ENCODE assay signal across 8 cellular contexts in genomic region chr10:75234017-75234682, GRCh38. TPM values are rescaled to one million over a fixed set of nuclear protein-coding genes. Genes with fewer than 3 reads are reported as not detected.
A peak's percentile ranks its signal among the peaks of the same experiment; 100 is the strongest.
DNase-seq lines count a peak whose midpoint lies in the region; ATAC-seq and TF ChIP-seq lines count a peak whose summit lies in the region.

No MANE protein-coding gene starts in this region.

- peaks cover 8% of the 10 kb centered on the region for H3K27me3 ChIP-seq in ectodermal cell (ENCODE audit: control insufficient read depth, insufficient read depth, low read length, poor library complexity, severe bottlenecking)

- no peak for TF ChIP-seq CTCF in AG10803 (conservative IDR thresholded peaks at IDR 0.05; ENCODE audit: low read length)

- peak; percentile 85 for DNase-seq in AG10803 (ENCODE audit: low read depth)
- DNase-seq in GM19238 (ENCODE audit: insufficient read length, low spot score), result peak; percentile 88
- peak; percentile 94 for DNase-seq in NCI-H82 (lab: John Stamatoyannopoulos, UW)
- DNase-seq in activated CD8-positive, alpha-beta memory T cell treated with anti-CD3 and anti-CD28 coated beads for 1 hour (ENCODE audit: extremely low read depth in 1 of 2, low read depth in 1 of 2), result peak; percentile 91 to 98
- peak; percentile 84 to 92 for DNase-seq in lung microvascular endothelial cell (ENCODE audit: low read depth in 2 of 2)
- peak; percentile 96 to 98 (median 97) for DNase-seq in stimulated activated CD4-positive, alpha-beta T cell treated with anti-CD3 and anti-CD28 coated beads, TNF-alpha, amount 100 ng/mL, for 4 hours (ENCODE audit: low read depth in 3 of 3)

- H3K9me3 ChIP-seq in ectodermal cell (ENCODE audit: control insufficient read depth, low read length), result no peaks in the 10 kb centered on the region

- ATAC-seq in HG03432 (IDR thresholded peaks at IDR 0.05; ENCODE audit: unreplicated experiment), result peak; percentile 54

- WGBS in ectodermal cell, 2 experiments, result 2% methylated on average over 48 of the region's 48 CpGs

- H3K4me3 ChIP-seq in AG10803 (ENCODE audit: low read length) (peak overlapping the region; percentile 68), ectodermal cell (ENCODE audit: insufficient read depth, low read depth, low read length) (peak overlapping the region; percentile 38)

- no peaks in the 10 kb centered on the region for H3K4me1 ChIP-seq in ectodermal cell (ENCODE audit: control insufficient read depth, insufficient read depth, low read length)

- H3K36me3 ChIP-seq in ectodermal cell (ENCODE audit: control insufficient read depth, insufficient read depth, low read length), result peaks cover 14% of the 10 kb centered on the region

- no peak overlapping the region for H3K27ac ChIP-seq in ectodermal cell (ENCODE audit: insufficient read depth, low read depth, low read length, poor library complexity, severe bottlenecking)

RNA-seq across cellular contexts. Expression of gene COMTD1, which starts 1.6 kb away (rescaled TPM):
- 2.9 TPM for polyA plus RNA-seq in ectodermal cell (2013, experiment 1 of 4)
- 3.8 TPM for polyA plus RNA-seq in ectodermal cell (2013, experiment 2 of 4)
- 4.6 TPM for polyA plus RNA-seq in ectodermal cell (2013, experiment 3 of 4)
- polyA plus RNA-seq in ectodermal cell (2013, experiment 4 of 4), result 4.5 TPM
- 13.9 and 16.5 TPM in 2 replicates for total RNA-seq in lung microvascular endothelial cell

RNA-seq across cellular contexts. Expression of gene VDAC2, which starts 23.6 kb away (rescaled TPM):
- polyA plus RNA-seq in ectodermal cell (2013, experiment 1 of 4), result 192 TPM
- 179 TPM for polyA plus RNA-seq in ectodermal cell (2013, experiment 2 of 4)
- 160 TPM for polyA plus RNA-seq in ectodermal cell (2013, experiment 3 of 4)
- 181 TPM for polyA plus RNA-seq in ectodermal cell (2013, experiment 4 of 4)
- 114 and 117 TPM in 2 replicates for total RNA-seq in lung microvascular endothelial cell
